In the genomic region with DNA sequence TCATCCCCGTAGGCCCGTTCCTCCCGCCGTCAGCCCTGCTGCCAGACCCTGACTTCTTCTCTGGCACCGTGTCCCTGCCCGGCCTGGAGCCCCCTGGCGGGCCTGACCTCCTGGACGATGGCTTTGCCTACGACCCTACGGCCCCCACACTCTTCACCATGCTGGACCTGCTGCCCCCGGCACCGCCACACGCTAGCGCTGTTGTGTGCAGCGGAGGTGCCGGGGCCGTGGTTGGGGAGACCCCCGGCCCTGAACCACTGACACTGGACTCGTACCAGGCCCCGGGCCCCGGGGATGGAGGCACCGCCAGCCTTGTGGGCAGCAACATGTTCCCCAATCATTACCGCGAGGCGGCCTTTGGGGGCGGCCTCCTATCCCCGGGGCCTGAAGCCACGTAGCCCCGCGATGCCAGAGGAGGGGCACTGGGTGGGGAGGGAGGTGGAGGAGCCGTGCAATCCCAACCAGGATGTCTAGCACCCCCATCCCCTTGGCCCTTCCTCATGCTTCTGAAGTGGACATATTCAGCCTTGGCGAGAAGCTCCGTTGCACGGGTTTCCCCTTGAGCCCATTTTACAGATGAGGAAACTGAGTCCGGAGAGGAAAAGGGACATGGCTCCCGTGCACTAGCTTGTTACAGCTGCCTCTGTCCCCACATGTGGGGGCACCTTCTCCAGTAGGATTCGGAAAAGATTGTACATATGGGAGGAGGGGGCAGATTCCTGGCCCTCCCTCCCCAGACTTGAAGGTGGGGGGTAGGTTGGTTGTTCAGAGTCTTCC, we compare ENCODE assay signal across 15 cellular contexts. TPM values are rescaled to one million over a fixed set of nuclear protein-coding genes. Genes with fewer than 3 reads are reported as not detected.
DNase-seq lines count a peak whose midpoint lies in the region; ATAC-seq and TF ChIP-seq lines count a peak whose summit lies in the region.
"Had no signal": no experiment of that assay in that cellular context is flagged by ENCODE, and none has a peak within 500 bp of the region (broad histone marks: within the 10 kb centered on the region; RNA-seq: fewer than 3 reads in every experiment).

No MANE protein-coding gene starts in this region.

- H3K27me3 Mint-ChIP-seq in memory B cell: no peaks in the 10 kb centered on the region

- H3K4me1 ChIP-seq in left ventricle myocardium inferior (peaks cover 44% of the 10 kb centered on the region), thoracic aorta (ENCODE audit: control insufficient read depth in 1 of 2, low read depth in 2 of 2) (peaks cover 24 to 35% of the 10 kb centered on the region in 2 donors)

- intact Hi-C loops in left cardiac atrium (cut with DNase I) (no loop called here), left ventricle myocardium inferior (cut with micrococcal nuclease) (no loop called here)

- no peak overlapping the region for H3K27ac Mint-ChIP-seq in memory B cell
- H3K27ac Mint-ChIP-seq: WTC11 had no signal

- H3K9me3 ChIP-seq in left ventricle myocardium inferior (replicated peaks): no peaks in the 10 kb centered on the region
- H3K9me3 ChIP-seq in thoracic aorta: no peaks in the 10 kb centered on the region
- H3K9me3 ChIP-seq: BE2C, prostate gland, upper lobe of right lung had no signal

- peaks cover 40% of the 10 kb centered on the region for H3K36me3 Mint-ChIP-seq in memory B cell

- H3K4me1 Mint-ChIP-seq in memory B cell: peaks cover 29% of the 10 kb centered on the region

- H3K27ac ChIP-seq in left ventricle myocardium inferior (replicated peaks) (no peak overlapping the region), VCaP (peak overlapping the region; percentile 98), thoracic aorta (no peak overlapping the region)
- H3K27ac ChIP-seq: SK-N-MC had no signal

- peak overlapping the region; percentile 63 for H3K4me3 Mint-ChIP-seq in memory B cell

- H3K4me3 ChIP-seq in left ventricle myocardium inferior (no peak overlapping the region), thoracic aorta (peak overlapping the region; percentile 91)

- DNase-seq in left cardiac atrium (peak; percentile 35), left ventricle myocardium inferior (no peak), memory B cell (ENCODE audit: low spot score in 2 of 2) (no peak), thoracic aorta (ENCODE audit: low spot score) (no peak), foreskin melanocyte (no peak), NOMO-1 treated with DMSO at 0.1 percent for 48 hours (lab: John Stamatoyannopoulos, UW; ENCODE audit: unreplicated experiment) (no peak), NCI-H187 (lab: John Stamatoyannopoulos, UW) (no peak)
- DNase-seq: activated effector memory CD4-positive, alpha-beta T cell treated with Interleukin-2 at 50 U/mL for 16 hours; BE2C; NCI-H446; upper lobe of right lung had no signal

- H3K27me3 ChIP-seq in left ventricle myocardium inferior (ENCODE audit: low read depth) (no peaks in the 10 kb centered on the region), thoracic aorta (replicated peaks; ENCODE audit: insufficient read depth) (no peaks in the 10 kb centered on the region)
- H3K27me3 ChIP-seq: BE2C, upper lobe of right lung had no signal

- TF ChIP-seq CTCF in left ventricle myocardium inferior (IDR thresholded peaks at IDR 0.05; ENCODE audit: borderline replicate concordance) (no peak), VCaP (conservative IDR thresholded peaks at IDR 0.05) (no peak), thoracic aorta (IDR thresholded peaks at IDR 0.05) (no peak)

- ATAC-seq in left cardiac atrium: no peak
- ATAC-seq in memory B cell (ENCODE audit: low read depth): no peak
- no peak for ATAC-seq in thoracic aorta (ENCODE audit: insufficient number of reproducible peaks, low FRiP score, low read depth)
- ATAC-seq: upper lobe of right lung, WTC11 had no signal

- H3K36me3 ChIP-seq in left ventricle myocardium inferior (peaks cover 61% of the 10 kb centered on the region), thoracic aorta (peaks cover 30% of the 10 kb centered on the region)
- H3K36me3 ChIP-seq: prostate gland had no signal

- no peaks in the 10 kb centered on the region for H3K9me3 Mint-ChIP-seq in memory B cell

RNA-seq across cellular contexts. Expression of a gene that starts 1.3 kb away (rescaled TPM):
- total RNA-seq in left cardiac atrium (10 to 100 TPM; 34.0 to 47.7 TPM), left ventricle myocardium inferior (31.3 TPM), thoracic aorta (100 to 1,000 TPM; 119 to 300 TPM)

RNA-seq across cellular contexts. Expression of a gene that starts 36.3 kb away (rescaled TPM):
- total RNA-seq in left cardiac atrium (10 to 100 TPM in 1 of 2 donors, 1 to 10 TPM in 1; 4.4 to 10.7 TPM), left ventricle myocardium inferior (4.0 TPM), thoracic aorta (10 to 100 TPM; 20.6 to 38.6 TPM)

RNA-seq across cellular contexts. Expression of a gene that starts 38.7 kb away (rescaled TPM):
- under 1 TPM; 0.44 to 0.73 TPM for total RNA-seq in left cardiac atrium
- not detected for total RNA-seq in left ventricle myocardium inferior
- total RNA-seq in thoracic aorta: 1 to 10 TPM; 1.5 to 1.8 TPM

RNA-seq across cellular contexts. Expression of a gene that starts 41.5 kb away (rescaled TPM):
- 10 to 100 TPM; 13.9 to 14.1 TPM for total RNA-seq in left cardiac atrium
- total RNA-seq in left ventricle myocardium inferior: 15.9 TPM
- 10 to 100 TPM; 11.2 to 16.0 TPM for total RNA-seq in thoracic aorta

RNA-seq across cellular contexts. Expression of a gene that starts 55.4 kb away (rescaled TPM):
- total RNA-seq in left cardiac atrium: 10 to 100 TPM; 19.4 to 21.4 TPM
- total RNA-seq in left ventricle myocardium inferior: 15.9 TPM
- 10 to 100 TPM; 19.6 to 22.6 TPM for total RNA-seq in thoracic aorta
